Comparison of ENCODE assay signal across 9 cellular contexts in genomic region chr3:156643729-156644389, GRCh38. TPM values are rescaled to one million over a fixed set of nuclear protein-coding genes. Genes with fewer than 3 reads are reported as not detected.
DNase-seq lines count a peak whose midpoint lies in the region; ATAC-seq and TF ChIP-seq lines count a peak whose summit lies in the region.
"Had no signal": no experiment of that assay in that cellular context is flagged by ENCODE, and none has a peak within 500 bp of the region (broad histone marks: within the 10 kb centered on the region; RNA-seq: fewer than 3 reads in every experiment).

No MANE protein-coding gene starts in this region.

- peak overlapping the region in 1 of 3 donors; percentile 74 for H3K27ac Mint-ChIP-seq in CD4-positive, CD25-positive, alpha-beta regulatory T cell
- H3K27ac Mint-ChIP-seq in immature natural killer cell = peak overlapping the region; percentile 77 to 95 (median 87)

- no peaks in the 10 kb centered on the region for H3K9me3 ChIP-seq in CD4-positive, CD25-positive, alpha-beta regulatory T cell (ENCODE audit: control insufficient read depth in 2 of 2, low read length in 2 of 2)
- no peaks in the 10 kb centered on the region for H3K9me3 ChIP-seq in tibial nerve

- peak in 1 of 2 donors; percentile 42 for TF ChIP-seq EP300 in tibial nerve (IDR thresholded peaks at IDR 0.05)

- ATAC-seq in CD4-positive, CD25-positive, alpha-beta regulatory T cell (ENCODE audit: low read depth in 2 of 2) = peak; percentile 66 to 71
- peak; percentile 80 for ATAC-seq in GM19328 (IDR thresholded peaks at IDR 0.05; ENCODE audit: unreplicated experiment)
- ATAC-seq in HG03196 (IDR thresholded peaks at IDR 0.05; ENCODE audit: unreplicated experiment) = peak; percentile 80
- ATAC-seq: HCT116 had no signal

- H3K27me3 ChIP-seq in CD4-positive, CD25-positive, alpha-beta regulatory T cell (ENCODE audit: control insufficient read depth, insufficient read depth, low read length) = peaks cover 14% of the 10 kb centered on the region
- H3K27me3 ChIP-seq in tibial nerve = no peaks in the 10 kb centered on the region

- no peak overlapping the region for H3K27ac ChIP-seq in CD4-positive, CD25-positive, alpha-beta regulatory T cell (ENCODE audit: insufficient read depth, low read length, poor library complexity, severe bottlenecking)
- H3K27ac ChIP-seq in tibial nerve = peak overlapping the region in 2 of 4 donors; percentile 26 to 73

- peak in 2 of 3 donors; percentile 6 to 70 for DNase-seq in CD4-positive, CD25-positive, alpha-beta regulatory T cell
- peak; percentile 51 to 57 (median 57) for DNase-seq in immature natural killer cell
- DNase-seq in effector CD8-positive, alpha-beta T cell (lab: John Stamatoyannopoulos, UW) = no peak
- no peak for DNase-seq in NCI-H1105 treated with DMSO at 0.1 percent for 48 hours (lab: John Stamatoyannopoulos, UW)
- DNase-seq in tibial nerve (ENCODE audit: low spot score in 2 of 2) = no peak

- H3K36me3 Mint-ChIP-seq in CD4-positive, CD25-positive, alpha-beta regulatory T cell = no peaks in the 10 kb centered on the region
- H3K36me3 Mint-ChIP-seq in immature natural killer cell = peaks cover 0 to 4% (median 0%) of the 10 kb centered on the region in 3 donors

- TF ChIP-seq POLR2A in tibial nerve (IDR thresholded peaks at IDR 0.05) = no peak

- peak overlapping the region in 2 of 4 donors; percentile 17 to 53 for H3K4me3 Mint-ChIP-seq in CD4-positive, CD25-positive, alpha-beta regulatory T cell
- peak overlapping the region; percentile 72 to 86 (median 81) for H3K4me3 Mint-ChIP-seq in immature natural killer cell

- no peak overlapping the region for H3K4me3 ChIP-seq in CD4-positive, CD25-positive, alpha-beta regulatory T cell (ENCODE audit: low read depth, low read length)
- H3K4me3 ChIP-seq in WI38 (ENCODE audit: low read depth, low read length) = peak overlapping the region; percentile 21
- no peak overlapping the region for H3K4me3 ChIP-seq in tibial nerve

- H3K9me3 Mint-ChIP-seq in CD4-positive, CD25-positive, alpha-beta regulatory T cell = peaks cover 0 to 7% (median 3%) of the 10 kb centered on the region in 7 donors
- peaks cover 0 to 3% (median 0%) of the 10 kb centered on the region in 6 donors for H3K9me3 Mint-ChIP-seq in immature natural killer cell

- TF ChIP-seq CTCF in WI38 (IDR thresholded peaks at IDR 0.05; ENCODE audit: low read depth, low read length) = no peak
- no peak for TF ChIP-seq CTCF in tibial nerve (IDR thresholded peaks at IDR 0.05)

- H3K4me1 ChIP-seq in CD4-positive, CD25-positive, alpha-beta regulatory T cell (ENCODE audit: control insufficient read depth, insufficient read depth, low read length, poor library complexity, severe bottlenecking) = peaks cover 8% of the 10 kb centered on the region
- peaks cover 0 to 17% (median 9%) of the 10 kb centered on the region in 4 donors for H3K4me1 ChIP-seq in tibial nerve

- H3K36me3 ChIP-seq in CD4-positive, CD25-positive, alpha-beta regulatory T cell (ENCODE audit: control insufficient read depth, insufficient read depth, low read length) = no peaks in the 10 kb centered on the region
- no peaks in the 10 kb centered on the region for H3K36me3 ChIP-seq in tibial nerve

- H3K4me1 Mint-ChIP-seq in CD4-positive, CD25-positive, alpha-beta regulatory T cell = peaks cover 0 to 6% (median 5%) of the 10 kb centered on the region in 4 donors
- peaks cover 21 to 22% of the 10 kb centered on the region in 2 donors for H3K4me1 Mint-ChIP-seq in immature natural killer cell

- peaks cover 35% of the 10 kb centered on the region for H3K27me3 Mint-ChIP-seq in CD4-positive, CD25-positive, alpha-beta regulatory T cell
- peaks cover 0 to 3% (median 2%) of the 10 kb centered on the region in 3 donors for H3K27me3 Mint-ChIP-seq in immature natural killer cell (ENCODE audit: low read depth in 3 of 3)

- WGBS in tibial nerve, 2 donors = 10 to 18% methylated on average over 6 of the region's 6 CpGs

RNA-seq across cellular contexts. Expression of gene TIPARP, which starts 30.5 kb away (rescaled TPM):
- total RNA-seq in CD4-positive, CD25-positive, alpha-beta regulatory T cell = 120 TPM
- polyA plus RNA-seq in CD4-positive, CD25-positive, alpha-beta regulatory T cell = 10 to 100 TPM; 11.5 to 24.2 (median 19.5) TPM
- 10 to 100 TPM; 21.7 to 32.6 (median 22.6) TPM for polyA plus RNA-seq in immature natural killer cell
- total RNA-seq in tibial nerve = 100 to 1,000 TPM in 1 of 4 donors, 10 to 100 TPM in 3; 41.7 to 115 (median 65.3) TPM

Comparison
In these comparisons a context has a peak if more than half of its experiments do, and no peak if none do; other contexts are left out.
1. DNase-seq: peak in CD4-positive, CD25-positive, alpha-beta regulatory T cell (2 of 3) and immature natural killer cell (3 of 3); none in effector CD8-positive, alpha-beta T cell (single experiment), NCI-H1105 treated with DMSO at 0.1 percent for 48 hours (single experiment) and tibial nerve (0 of 2).
2. Peak in every context shown above with its lines, with median percentiles within 50 percentile points of each other: ATAC-seq.